In genomic region chrX:74911494-74911893, GRCh38 we compare ENCODE assay signal across 19 cellular contexts. TPM values are rescaled to one million over a fixed set of nuclear protein-coding genes. Genes with fewer than 3 reads are reported as not detected.
A peak's percentile ranks its signal among the peaks of the same experiment; 100 is the strongest.
DNase-seq lines count a peak whose midpoint lies in the region; ATAC-seq and TF ChIP-seq lines count a peak whose summit lies in the region.
"Had no signal": no experiment of that assay in that cellular context is flagged by ENCODE, and none has a peak within 500 bp of the region (broad histone marks: within the 10 kb centered on the region; RNA-seq: fewer than 3 reads in every experiment).

No MANE protein-coding gene starts in this region.

- ATAC-seq in GM19025 (IDR thresholded peaks at IDR 0.05; ENCODE audit: low read depth, unreplicated experiment) (peak; percentile 85), GM21619 (IDR thresholded peaks at IDR 0.05; ENCODE audit: unreplicated experiment) (peak; percentile 78), HG03039 (IDR thresholded peaks at IDR 0.05; ENCODE audit: unreplicated experiment) (peak; percentile 76), body of pancreas (no peak), T-helper 17 cell (no peak)
- ATAC-seq: left colon had no signal

- intact Hi-C loops in body of pancreas (cut with DNase I), result no loop called here

- H3K36me3 Mint-ChIP-seq in T-helper 17 cell (ENCODE audit: low read depth) (no peaks in the 10 kb centered on the region), mesothelial cell of epicardium (no peaks in the 10 kb centered on the region)

- H3K4me3 ChIP-seq in GM06990 (replicated peaks; ENCODE audit: low read depth, low read length) (no peak overlapping the region), body of pancreas (no peak overlapping the region)
- H3K4me3 ChIP-seq: BLaER1, dorsolateral prefrontal cortex, thoracic aorta had no signal

- H3K4me1 Mint-ChIP-seq in T-helper 17 cell (no peaks in the 10 kb centered on the region), mesothelial cell of epicardium (no peaks in the 10 kb centered on the region)
- H3K4me1 Mint-ChIP-seq: activated CD4-positive, alpha-beta T cell treated with anti-CD3 and anti-CD28 coated beads, Interleukin-2, amount 10 ng/mL, durations not matched to agents 24 days and 14 days had no signal

- H3K27ac Mint-ChIP-seq in T-helper 17 cell (no peak overlapping the region), mesothelial cell of epicardium (no peak overlapping the region)
- H3K27ac Mint-ChIP-seq: activated CD4-positive, alpha-beta T cell treated with anti-CD3 and anti-CD28 coated beads, Interleukin-2, amount 10 ng/mL, durations not matched to agents 24 days and 14 days had no signal

- TF ChIP-seq CTCF in GM06990 (IDR thresholded peaks at IDR 0.05; ENCODE audit: insufficient read depth, low read length, poor library complexity, severe bottlenecking) (no peak), body of pancreas (IDR thresholded peaks at IDR 0.05) (no peak), mesothelial cell of epicardium (IDR thresholded peaks at IDR 0.05; ENCODE audit: unreplicated experiment) (no peak)

- peaks cover 37% of the 10 kb centered on the region for H3K9me3 Mint-ChIP-seq in mesothelial cell of epicardium

- H3K27ac ChIP-seq in body of pancreas, result no peak overlapping the region
- H3K27ac ChIP-seq: 22Rv1, BLaER1, dorsolateral prefrontal cortex, thoracic aorta had no signal

- H3K27me3 Mint-ChIP-seq in T-helper 17 cell (no peaks in the 10 kb centered on the region), mesothelial cell of epicardium (ENCODE audit: low read depth) (no peaks in the 10 kb centered on the region)
- H3K27me3 Mint-ChIP-seq: activated CD4-positive, alpha-beta T cell treated with anti-CD3 and anti-CD28 coated beads, Interleukin-2, amount 10 ng/mL, durations not matched to agents 24 days and 14 days had no signal

- H3K9me3 ChIP-seq in body of pancreas (no peaks in the 10 kb centered on the region), T-helper 17 cell (ENCODE audit: control insufficient read depth, low read length, poor library complexity, severe bottlenecking) (no peaks in the 10 kb centered on the region)
- H3K9me3 ChIP-seq: thoracic aorta had no signal

- WGBS in body of pancreas, 2 donors, result 74 to 79% methylated on average over 1 of the region's 1 CpG

- H3K36me3 ChIP-seq in GM06990 (ENCODE audit: control insufficient read depth, insufficient read depth, low read length), result no peaks in the 10 kb centered on the region
- H3K36me3 ChIP-seq in body of pancreas (replicated peaks in 1 of 2; ENCODE audit: insufficient read depth in 1 of 2, low read depth in 2 of 2), result no peaks in the 10 kb centered on the region
- H3K36me3 ChIP-seq: BLaER1, thoracic aorta had no signal

- no peak overlapping the region for H3K4me3 Mint-ChIP-seq in T-helper 17 cell
- H3K4me3 Mint-ChIP-seq in mesothelial cell of epicardium, result no peak overlapping the region
- H3K4me3 Mint-ChIP-seq: activated CD4-positive, alpha-beta T cell treated with anti-CD3 and anti-CD28 coated beads, Interleukin-2, amount 10 ng/mL, durations not matched to agents 24 days and 14 days had no signal

- no peaks in the 10 kb centered on the region for H3K4me1 ChIP-seq in body of pancreas
- H3K4me1 ChIP-seq: BLaER1 had no signal

- TF ChIP-seq POLR2A in body of pancreas (IDR thresholded peaks at IDR 0.05), result no peak

- H3K27me3 ChIP-seq in GM06990 (replicated peaks; ENCODE audit: control insufficient read depth, insufficient read depth, low read length) (no peaks in the 10 kb centered on the region), body of pancreas (no peaks in the 10 kb centered on the region)

- DNase-seq in GM06990 (ENCODE audit: extremely low read depth, insufficient read length) (peak; percentile 62), body of pancreas (no peak), C1 segment of cervical spinal cord (lab: John Stamatoyannopoulos, UW) (no peak), T-helper 17 cell (no peak), mesothelial cell of epicardium (ENCODE audit: low spot score in 2 of 2, unreplicated experiment in 2 of 2) (no peak)
- DNase-seq: activated CD4-positive, alpha-beta T cell treated with anti-CD3 and anti-CD28 coated beads, Interleukin-2, amount 10 ng/mL, durations not matched to agents 24 days and 14 days; activated effector memory CD4-positive, alpha-beta T cell treated with Interleukin-2 at 50 U/mL for 16 hours; dorsolateral prefrontal cortex; GDM1; left colon; NCI-H524 treated with DMSO at 0.1 percent for 48 hours; stimulated activated CD4-positive, alpha-beta T cell treated with anti-CD3 and anti-CD28 coated beads, Interleukin-12 subunit alpha, Interleukin-12 subunit beta, amount 100 ng/mL, for 4 hours had no signal

RNA-seq across cellular contexts. Expression of gene NEXMIF, which starts 13.8 kb away (rescaled TPM):
- total RNA-seq in body of pancreas (1 to 10 TPM; 2.3 to 2.9 TPM), T-helper 17 cell (under 1 TPM; 0.70 to 0.94 TPM), mesothelial cell of epicardium (0.18 to 0.20 TPM (median 0.18 TPM) in 3 replicates)
- total RNA-seq: LHCN-M2 had no signal

Comparison
In these comparisons a context has a peak if more than half of its experiments do, and no peak if none do; other contexts are left out.
1. ATAC-seq: peak in GM19025 (single experiment), GM21619 (single experiment) and HG03039 (single experiment); none in body of pancreas (single experiment) and T-helper 17 cell (single experiment).